9 cellular contexts compared by ENCODE assay signal in genomic region chr11:24386551-24387404, GRCh38.
DNase-seq lines count a peak whose midpoint lies in the region; ATAC-seq, FAIRE-seq and TF ChIP-seq lines count a peak whose summit lies in the region.
"Had no signal": no experiment of that assay in that cellular context is flagged by ENCODE, and none has a peak within 500 bp of the region (broad histone marks: within the 10 kb centered on the region; RNA-seq: fewer than 3 reads in every experiment).

No MANE protein-coding gene starts in this region.

- no peak overlapping the region for H3K27ac ChIP-seq in 22Rv1
- H3K27ac ChIP-seq in right cardiac atrium (ENCODE audit: low read length): no peak overlapping the region

- H3K27me3 ChIP-seq in right cardiac atrium (ENCODE audit: control insufficient read depth, insufficient read depth): no peaks in the 10 kb centered on the region

- peak; percentile 30 for FAIRE-seq in H54 (lab: Jason Lieb, UNC)

- TF ChIP-seq CTCF in 22Rv1 (IDR thresholded peaks at IDR 0.05) (peak; percentile 67), foreskin fibroblast (IDR thresholded peaks at IDR 0.05; ENCODE audit: low read depth, low read length) (peak; percentile 51)

- DNase-seq in H54 (ENCODE audit: insufficient read length, low spot score): no peak
- peak; percentile 7 for DNase-seq in RPMI7951 (ENCODE audit: low read depth)
- peak in 1 of 2 donors; percentile 6 for DNase-seq in foreskin fibroblast
- no peak for DNase-seq in NCI-H2029 (lab: John Stamatoyannopoulos, UW)
- DNase-seq in activated CD4-positive, alpha-beta T cell treated with anti-CD3 and anti-CD28 coated beads for 1 hour: no peak
- no peak for DNase-seq in right cardiac atrium
- DNase-seq: T-cell had no signal

- ATAC-seq in HG03442 (IDR thresholded peaks at IDR 0.05; ENCODE audit: unreplicated experiment) (no peak), right cardiac atrium (no peak)
- ATAC-seq: T-cell had no signal

- 54% methylated on average over 6 of the region's 6 CpGs for WGBS in right cardiac atrium

- H3K9me3 ChIP-seq in right cardiac atrium (ENCODE audit: control insufficient read depth, low read length): no peaks in the 10 kb centered on the region

- TF ChIP-seq POLR2A in H54 (IDR thresholded peaks at IDR 0.05; ENCODE audit: low read depth, low read length): no peak

- no peak overlapping the region for H3K4me3 ChIP-seq in foreskin fibroblast (ENCODE audit: low read depth in 1 of 2, low read length in 2 of 2)
- H3K4me3 ChIP-seq in right cardiac atrium (ENCODE audit: low read length): no peak overlapping the region

- no peaks in the 10 kb centered on the region for H3K4me1 ChIP-seq in right cardiac atrium (ENCODE audit: control insufficient read depth, insufficient read depth, low read length)

- intact Hi-C loops in right cardiac atrium (cut with DNase I): no loop called here
